In genomic region chr5:5352675-5353074, GRCh38 we compare ENCODE assay signal across 3 cellular contexts.
A peak's percentile ranks its signal among the peaks of the same experiment; 100 is the strongest.
TF ChIP-seq lines count a peak whose summit lies in the region.

No MANE protein-coding gene starts in this region.

TF ChIP-seq in A549, 52 proteins besides CTCF, POLR2A, EP300 and RAD21:
- TF ChIP-seq, protein P1, sequence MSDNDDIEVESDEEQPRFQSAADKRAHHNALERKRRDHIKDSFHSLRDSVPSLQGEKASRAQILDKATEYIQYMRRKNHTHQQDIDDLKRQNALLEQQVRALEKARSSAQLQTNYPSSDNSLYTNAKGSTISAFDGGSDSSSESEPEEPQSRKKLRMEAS (IDR thresholded peaks at IDR 0.05), result no peak

TF ChIP-seq in HEK293, 187 proteins besides CTCF, POLR2A, EP300 and RAD21 (continued from another document and continues in another):
- TF ChIP-seq, protein P2, sequence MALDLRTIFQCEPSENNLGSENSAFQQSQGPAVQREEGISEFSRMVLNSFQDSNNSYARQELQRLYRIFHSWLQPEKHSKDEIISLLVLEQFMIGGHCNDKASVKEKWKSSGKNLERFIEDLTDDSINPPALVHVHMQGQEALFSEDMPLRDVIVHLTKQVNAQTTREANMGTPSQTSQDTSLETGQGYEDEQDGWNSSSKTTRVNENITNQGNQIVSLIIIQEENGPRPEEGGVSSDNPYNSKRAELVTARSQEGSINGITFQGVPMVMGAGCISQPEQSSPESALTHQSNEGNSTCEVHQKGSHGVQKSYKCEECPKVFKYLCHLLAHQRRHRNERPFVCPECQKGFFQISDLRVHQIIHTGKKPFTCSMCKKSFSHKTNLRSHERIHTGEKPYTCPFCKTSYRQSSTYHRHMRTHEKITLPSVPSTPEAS (tag by site-specific recombination; IDR thresholded peaks at IDR 0.05), result peak; percentile 89
- TF ChIP-seq, protein P3, sequence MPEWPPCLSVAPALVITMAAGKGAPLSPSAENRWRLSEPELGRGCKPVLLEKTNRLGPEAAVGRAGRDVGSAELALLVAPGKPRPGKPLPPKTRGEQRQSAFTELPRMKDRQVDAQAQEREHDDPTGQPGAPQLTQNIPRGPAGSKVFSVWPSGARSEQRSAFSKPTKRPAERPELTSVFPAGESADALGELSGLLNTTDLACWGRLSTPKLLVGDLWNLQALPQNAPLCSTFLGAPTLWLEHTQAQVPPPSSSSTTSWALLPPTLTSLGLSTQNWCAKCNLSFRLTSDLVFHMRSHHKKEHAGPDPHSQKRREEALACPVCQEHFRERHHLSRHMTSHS (tag by site-specific recombination; IDR thresholded peaks at IDR 0.05), result peak; percentile 26; the same call in 1 of the 2 replicates
- no peak for TF ChIP-seq ZNF175 (tag by site-specific recombination; IDR thresholded peaks at IDR 0.05)
- TF ChIP-seq, protein P4, sequence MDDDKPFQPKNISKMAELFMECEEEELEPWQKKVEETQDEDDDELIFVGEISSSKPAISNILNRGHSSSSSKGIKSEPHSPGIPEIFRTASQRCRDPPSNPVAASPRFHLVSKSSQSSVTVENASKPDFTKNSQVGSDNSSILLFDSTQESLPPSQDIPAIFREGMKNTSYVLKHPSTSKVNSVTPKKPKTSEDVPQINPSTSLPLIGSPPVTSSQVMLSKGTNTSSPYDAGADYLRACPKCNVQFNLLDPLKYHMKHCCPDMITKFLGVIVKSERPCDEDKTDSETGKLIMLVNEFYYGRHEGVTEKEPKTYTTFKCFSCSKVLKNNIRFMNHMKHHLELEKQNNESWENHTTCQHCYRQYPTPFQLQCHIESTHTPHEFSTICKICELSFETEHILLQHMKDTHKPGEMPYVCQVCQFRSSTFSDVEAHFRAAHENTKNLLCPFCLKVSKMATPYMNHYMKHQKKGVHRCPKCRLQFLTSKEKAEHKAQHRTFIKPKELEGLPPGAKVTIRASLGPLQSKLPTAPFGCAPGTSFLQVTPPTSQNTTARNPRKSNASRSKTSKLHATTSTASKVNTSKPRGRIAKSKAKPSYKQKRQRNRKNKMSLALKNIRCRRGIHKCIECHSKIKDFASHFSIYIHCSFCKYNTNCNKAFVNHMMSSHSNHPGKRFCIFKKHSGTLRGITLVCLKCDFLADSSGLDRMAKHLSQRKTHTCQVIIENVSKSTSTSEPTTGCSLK (tag by site-specific recombination; IDR thresholded peaks at IDR 0.05), result no peak
- peak; percentile 57; the same call in 1 of the 2 replicates for TF ChIP-seq ZNF473 (tag by site-specific recombination; IDR thresholded peaks at IDR 0.05)
- TF ChIP-seq ZNF133 (tag by site-specific recombination; IDR thresholded peaks at IDR 0.05), result no peak
- no peak for TF ChIP-seq ZNF221 (tag by site-specific recombination; IDR thresholded peaks at IDR 0.05; ENCODE audit: borderline replicate concordance)
- no peak for TF ChIP-seq MEIS1 (CRISPR knock-in tag; IDR thresholded peaks at IDR 0.05; ENCODE audit: borderline replicate concordance)
- peak; percentile 22; the same call in 1 of the 2 replicates for TF ChIP-seq ZNF398 (tag by site-specific recombination; IDR thresholded peaks at IDR 0.05)
- no peak for TF ChIP-seq ZNF433 (tag by site-specific recombination; IDR thresholded peaks at IDR 0.05; ENCODE audit: low read depth)
- TF ChIP-seq ZNF777 (tag by site-specific recombination; IDR thresholded peaks at IDR 0.05; ENCODE audit: borderline replicate concordance), result no peak
- TF ChIP-seq ZNF426 (tag by site-specific recombination; IDR thresholded peaks at IDR 0.05), result no peak
- TF ChIP-seq ZNF274 (IDR thresholded peaks at IDR 0.05; ENCODE audit: low read length), result no peak
- no peak for TF ChIP-seq ZNF274 (tag by site-specific recombination; IDR thresholded peaks at IDR 0.05; ENCODE audit: borderline replicate concordance)
- TF ChIP-seq ZNF510 (tag by site-specific recombination; IDR thresholded peaks at IDR 0.05; ENCODE audit: insufficient replicate concordance), result no peak
- no peak for TF ChIP-seq ZNF654 (tag by site-specific recombination; IDR thresholded peaks at IDR 0.05; ENCODE audit: low read depth)
- no peak for TF ChIP-seq BCL6B (tag by site-specific recombination; IDR thresholded peaks at IDR 0.05)
- TF ChIP-seq, protein P5, sequence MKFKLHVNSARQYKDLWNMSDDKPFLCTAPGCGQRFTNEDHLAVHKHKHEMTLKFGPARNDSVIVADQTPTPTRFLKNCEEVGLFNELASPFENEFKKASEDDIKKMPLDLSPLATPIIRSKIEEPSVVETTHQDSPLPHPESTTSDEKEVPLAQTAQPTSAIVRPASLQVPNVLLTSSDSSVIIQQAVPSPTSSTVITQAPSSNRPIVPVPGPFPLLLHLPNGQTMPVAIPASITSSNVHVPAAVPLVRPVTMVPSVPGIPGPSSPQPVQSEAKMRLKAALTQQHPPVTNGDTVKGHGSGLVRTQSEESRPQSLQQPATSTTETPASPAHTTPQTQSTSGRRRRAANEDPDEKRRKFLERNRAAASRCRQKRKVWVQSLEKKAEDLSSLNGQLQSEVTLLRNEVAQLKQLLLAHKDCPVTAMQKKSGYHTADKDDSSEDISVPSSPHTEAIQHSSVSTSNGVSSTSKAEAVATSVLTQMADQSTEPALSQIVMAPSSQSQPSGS (tag by site-specific recombination; IDR thresholded peaks at IDR 0.05; ENCODE audit: low read depth), result no peak
- TF ChIP-seq ZNF335 (tag by site-specific recombination; conservative IDR thresholded peaks at IDR 0.05), result no peak
- no peak for TF ChIP-seq ZNF404 (tag by site-specific recombination; IDR thresholded peaks at IDR 0.05)
- TF ChIP-seq ZNF600 (tag by site-specific recombination; IDR thresholded peaks at IDR 0.05), result no peak
- TF ChIP-seq ZNF624 (tag by site-specific recombination; IDR thresholded peaks at IDR 0.05), result no peak

TF ChIP-seq in H1, 55 proteins besides CTCF, POLR2A, EP300 and RAD21 (continued from another document):
- TF ChIP-seq TAF1 (IDR thresholded peaks at IDR 0.05; ENCODE audit: low read depth, low read length) (no peak), CBX8 (IDR thresholded peaks at IDR 0.05; ENCODE audit: borderline replicate concordance, low read depth, low read length) (no peak), TBP (IDR thresholded peaks at IDR 0.05; ENCODE audit: low read depth, low read length) (no peak), HDAC2 (IDR thresholded peaks at IDR 0.05; ENCODE audit: borderline replicate concordance in 1 of 2, low read depth in 2 of 2, low read length in 2 of 2) (no peak)
